8 cellular contexts compared by ENCODE assay signal in the genomic region with DNA sequence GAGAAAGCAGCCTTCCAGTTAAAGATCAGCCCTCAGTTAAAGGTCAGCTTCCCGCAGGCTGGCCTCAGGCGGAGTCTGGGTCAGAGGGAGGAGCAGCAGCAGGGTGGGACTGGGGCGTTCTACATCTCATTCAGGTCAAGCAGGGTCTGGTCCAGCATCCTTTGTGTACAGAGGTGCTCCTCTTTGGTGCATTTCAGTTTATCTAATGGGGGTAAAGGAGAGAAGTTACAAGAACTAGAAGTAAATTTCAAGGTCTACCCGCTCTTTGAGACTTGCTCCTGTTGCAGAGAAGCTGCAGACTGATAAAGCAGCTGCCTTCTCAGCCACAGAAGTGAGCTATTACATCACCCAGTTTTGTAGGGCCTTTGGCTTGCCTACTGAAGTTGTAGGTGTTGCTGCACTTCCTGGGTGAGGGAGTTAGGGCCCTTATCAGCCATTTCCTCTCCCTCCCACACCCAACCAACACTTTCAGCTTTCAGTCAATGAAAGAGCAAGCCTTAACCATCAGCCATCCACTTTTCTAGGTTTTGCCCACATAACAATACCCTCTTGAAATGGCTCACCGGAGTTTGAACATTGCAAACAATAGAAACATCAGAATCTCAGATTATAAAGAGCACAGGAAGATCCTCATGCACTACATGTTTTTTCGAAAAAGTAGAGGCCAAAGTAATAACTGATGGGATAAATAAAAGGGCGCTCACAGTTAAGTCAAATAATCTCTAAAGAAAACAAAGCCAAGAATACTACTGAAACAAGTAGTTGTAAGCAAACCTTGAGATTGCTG. TPM values are rescaled to one million over a fixed set of nuclear protein-coding genes. Genes with fewer than 3 reads are reported as not detected.
DNase-seq lines count a peak whose midpoint lies in the region; ATAC-seq and TF ChIP-seq lines count a peak whose summit lies in the region.

No MANE protein-coding gene starts in this region.

- no peak overlapping the region for H3K4me3 ChIP-seq in fibroblast of villous mesenchyme (ENCODE audit: low read depth, low read length)

- H3K36me3 ChIP-seq in KOPT-K1 (ENCODE audit: insufficient read depth, low read length), result peaks cover 79% of the 10 kb centered on the region

- peak; percentile 87 to 88 for DNase-seq in AML-193 (lab: John Stamatoyannopoulos, UW)
- peak; percentile 9 to 48 (median 42) for DNase-seq in activated CD8-positive, alpha-beta memory T cell treated with anti-CD3 and anti-CD28 coated beads for 48 hours (ENCODE audit: low read depth in 2 of 3, low spot score in 2 of 3)
- peak; percentile 84 for DNase-seq in fibroblast of villous mesenchyme (ENCODE audit: low read depth)
- peak; percentile 50 to 66 (median 58) for DNase-seq in stimulated activated CD4-positive, alpha-beta T cell treated with anti-CD3 and anti-CD28 coated beads, TNF-alpha, amount 100 ng/mL, for 48 hours (ENCODE audit: low read depth in 3 of 3)
- DNase-seq in 8988T, result no peak

- ATAC-seq in GM19467 (IDR thresholded peaks at IDR 0.05; ENCODE audit: unreplicated experiment), result peak; percentile 69
- ATAC-seq in GM18861 (IDR thresholded peaks at IDR 0.05; ENCODE audit: unreplicated experiment), result no peak

- peak overlapping the region; percentile 61 for H3K27ac ChIP-seq in KOPT-K1 (ENCODE audit: low read depth, low read length, poor library complexity, severe bottlenecking)

- peaks cover 17% of the 10 kb centered on the region for H3K9me3 ChIP-seq in KOPT-K1 (ENCODE audit: insufficient read depth, low read length, poor library complexity, severe bottlenecking)

- TF ChIP-seq CTCF in fibroblast of villous mesenchyme (IDR thresholded peaks at IDR 0.05; ENCODE audit: insufficient read depth, low read depth, low read length), result no peak

RNA-seq across cellular contexts. Expression of a gene that starts 2.8 kb away (rescaled TPM):
- under 0.01 TPM in 1 of 2 replicates, not detected in the other for total RNA-seq in fibroblast of villous mesenchyme

RNA-seq across cellular contexts. Expression of a gene that starts 34.2 kb away (rescaled TPM):
- 333 and 503 TPM in 2 replicates for total RNA-seq in fibroblast of villous mesenchyme

RNA-seq across cellular contexts. Expression of a gene that starts 48.4 kb away (rescaled TPM):
- not detected in 2 replicates for total RNA-seq in fibroblast of villous mesenchyme
